8 cellular contexts compared by ENCODE assay signal in the genomic region with DNA sequence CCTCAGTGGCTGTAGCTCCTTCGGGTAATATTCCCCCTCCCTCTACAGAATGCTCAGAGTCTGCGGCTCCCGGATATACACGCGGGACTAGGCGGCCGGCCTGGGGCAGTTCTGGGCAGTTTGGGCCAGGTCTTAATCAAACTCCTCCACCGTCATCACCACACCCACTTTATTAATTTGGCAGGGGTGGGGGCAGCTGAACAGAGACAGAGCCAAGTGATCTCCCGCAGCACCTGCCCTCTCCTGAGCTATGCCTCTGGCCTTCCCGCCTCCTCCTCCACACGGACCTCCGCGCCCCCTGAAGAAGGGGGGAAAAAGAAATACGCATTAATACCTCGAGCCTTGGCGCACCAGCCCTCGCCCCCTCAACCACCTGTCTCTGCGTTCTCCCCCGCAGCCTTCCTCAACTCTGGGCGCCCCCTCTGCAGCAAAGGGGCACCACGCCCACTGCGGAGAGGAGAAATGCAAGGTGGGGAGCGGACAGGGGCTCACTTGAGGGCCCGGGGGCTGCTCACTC. TPM values are rescaled to one million over a fixed set of nuclear protein-coding genes. Genes with fewer than 3 reads are reported as not detected.
DNase-seq lines count a peak whose midpoint lies in the region; ATAC-seq, FAIRE-seq and TF ChIP-seq lines count a peak whose summit lies in the region.

No MANE protein-coding gene starts in this region.

- peaks cover 34% of the 10 kb centered on the region for H3K36me3 Mint-ChIP-seq in CD8-positive, alpha-beta T cell

- DNase-seq in CD8-positive, alpha-beta T cell: peak in 4 of 7 experiments; percentile 15 to 60 (median 34)
- DNase-seq in RCC 7860 (ENCODE audit: low spot score) (peak; percentile 17), colonic mucosa (peak; percentile 81), lower leg skin (ENCODE audit: low spot score in 2 of 2) (peak; percentile 68 to 94), HPDE6-E6E7 (ENCODE audit: extremely low spot score) (no peak), CD1c-positive myeloid dendritic cell (ENCODE audit: extremely low spot score) (no peak)

- peak overlapping the region; percentile 94 for H3K4me3 Mint-ChIP-seq in CD8-positive, alpha-beta T cell

- H3K4me1 ChIP-seq in CD8-positive, alpha-beta T cell (ENCODE audit: insufficient read depth, low read length): peaks cover 80% of the 10 kb centered on the region
- peaks cover 16% of the 10 kb centered on the region for H3K4me1 ChIP-seq in colonic mucosa
- peaks cover 16 to 67% (median 58%) of the 10 kb centered on the region in 5 donors for H3K4me1 ChIP-seq in subcutaneous abdominal adipose tissue (ENCODE audit: control insufficient read depth in 5 of 5, insufficient read depth in 5 of 5, low read length in 5 of 5)

- peak overlapping the region; percentile 72 for H3K27ac ChIP-seq in CD8-positive, alpha-beta T cell (ENCODE audit: low read depth, low read length)
- H3K27ac ChIP-seq in colonic mucosa (peak overlapping the region; percentile 89), subcutaneous abdominal adipose tissue (ENCODE audit: low read depth, low read length) (peak overlapping the region; percentile 86)

- peaks cover 90% of the 10 kb centered on the region for H3K4me1 Mint-ChIP-seq in CD8-positive, alpha-beta T cell (ENCODE audit: low read depth)

- peak overlapping the region; percentile 66 for H3K4me3 ChIP-seq in CD8-positive, alpha-beta T cell (ENCODE audit: low read depth, low read length)
- peak overlapping the region; percentile 79 for H3K4me3 ChIP-seq in colonic mucosa
- peak overlapping the region; percentile 92 for H3K4me3 ChIP-seq in lower leg skin (ENCODE audit: low read depth, poor library complexity, severe bottlenecking)
- peak overlapping the region; percentile 81 to 87 (median 82) for H3K4me3 ChIP-seq in subcutaneous abdominal adipose tissue (ENCODE audit: low read depth in 1 of 5, low read length in 5 of 5)

- H3K27me3 ChIP-seq in CD8-positive, alpha-beta T cell (ENCODE audit: insufficient read depth, low read length): no peaks in the 10 kb centered on the region
- no peaks in the 10 kb centered on the region for H3K27me3 ChIP-seq in colonic mucosa
- peaks cover 0 to 5% (median 0%) of the 10 kb centered on the region in 5 donors for H3K27me3 ChIP-seq in subcutaneous abdominal adipose tissue (ENCODE audit: control insufficient read depth in 5 of 5, insufficient read depth in 4 of 5, low read length in 5 of 5)

- no peak for TF ChIP-seq CTCF in CD8-positive, alpha-beta T cell (IDR thresholded peaks at IDR 0.05)
- TF ChIP-seq CTCF in colonic mucosa (IDR thresholded peaks at IDR 0.05): no peak
- no peak for TF ChIP-seq CTCF in lower leg skin (IDR thresholded peaks at IDR 0.05)

- no peak for FAIRE-seq in RCC 7860 (lab: Jason Lieb, UNC)

- TF ChIP-seq POLR2A in lower leg skin (IDR thresholded peaks at IDR 0.05): no peak

- peak; percentile 18 for ATAC-seq in CD8-positive, alpha-beta T cell
- peak; percentile 26 for ATAC-seq in GM21723 (IDR thresholded peaks at IDR 0.05; ENCODE audit: unreplicated experiment)

- no peaks in the 10 kb centered on the region for H3K27me3 Mint-ChIP-seq in CD8-positive, alpha-beta T cell (ENCODE audit: low read depth)

- WGBS in lower leg skin, 2 donors: 0% methylated on average over 22 to 23 of the region's 24 CpGs

- POLR2A ChIA-PET in CD8-positive, alpha-beta T cell (lab: Charles Lee): interaction anchor here (0.9 to 4.0 kb wide), 14 partner anchors 9 to 94 kb away, joined by 3 to 62 read pairs (median 6); no protein-coding TSS in a partner anchor

- peak overlapping the region; percentile 86 to 97 for H3K9ac ChIP-seq in colonic mucosa (ENCODE audit: low read depth in 2 of 2, low read length in 2 of 2)
- peak overlapping the region; percentile 63 to 90 (median 75) for H3K9ac ChIP-seq in subcutaneous abdominal adipose tissue (ENCODE audit: low read length in 5 of 5)

- no peaks in the 10 kb centered on the region for H3K9me3 ChIP-seq in CD8-positive, alpha-beta T cell (ENCODE audit: low read length)
- H3K9me3 ChIP-seq in colonic mucosa (no peaks in the 10 kb centered on the region), subcutaneous abdominal adipose tissue (ENCODE audit: control insufficient read depth in 5 of 5, low read length in 5 of 5) (no peaks in the 10 kb centered on the region)

- CTCF ChIA-PET in CD8-positive, alpha-beta T cell (lab: Charles Lee): interaction anchor here (0.7 to 16.7 kb wide), 23 partner anchors 8 to 147 kb away, joined by 3 to 321 read pairs (median 5); no protein-coding TSS in a partner anchor

- no peaks in the 10 kb centered on the region for H3K9me3 Mint-ChIP-seq in CD8-positive, alpha-beta T cell

- intact Hi-C loops in CD8-positive, alpha-beta T cell (cut with DNase I, micrococcal nuclease): loop anchor here in 1 of 2 experiments (2.0 to 5.0 kb wide), 2 partner anchors 70 to 116 kb away; a partner anchor contains a TSS
- intact Hi-C loops in colonic mucosa (cut with DNase I) (no loop called here), lower leg skin (cut with DNase I; ENCODE audit: low total_unique reads) (loop anchor here (5.0 kb wide), 1 partner anchor 36 kb away; no protein-coding TSS in a partner anchor)

- H3K27ac Mint-ChIP-seq in CD8-positive, alpha-beta T cell: peak overlapping the region; percentile 96

- no peaks in the 10 kb centered on the region for H3K36me3 ChIP-seq in CD8-positive, alpha-beta T cell (ENCODE audit: insufficient read depth, low read length)
- H3K36me3 ChIP-seq in colonic mucosa (no peaks in the 10 kb centered on the region), subcutaneous abdominal adipose tissue (ENCODE audit: control insufficient read depth in 5 of 5, insufficient read depth in 5 of 5, low read length in 5 of 5) (peaks cover 0 to 15% (median 5%) of the 10 kb centered on the region in 5 donors)

RNA-seq across cellular contexts. Expression of a gene that starts 42.6 kb away (rescaled TPM):
- total RNA-seq in CD8-positive, alpha-beta T cell: not detected
- total RNA-seq in colonic mucosa: 1 to 10 TPM; 3.1 to 8.4 TPM
- total RNA-seq in lower leg skin: 10 to 100 TPM in 3 of 4 donors, 1 to 10 TPM in 1; 8.5 to 45.5 (median 26.0) TPM

Comparison
In these comparisons a context has a peak if more than half of its experiments do, and no peak if none do; other contexts are left out.
1. DNase-seq: peak in CD8-positive, alpha-beta T cell (4 of 7), RCC 7860 (single experiment), colonic mucosa (single experiment) and lower leg skin (2 of 2); none in HPDE6-E6E7 (single experiment) and CD1c-positive myeloid dendritic cell (single experiment).
2. RNA of a gene that starts 42.6 kb away (total RNA-seq): 8.5 to 45.5 TPM in lower leg skin and 3.1 to 8.4 TPM in colonic mucosa; not detected in CD8-positive, alpha-beta T cell; every median in the first group is over 4 times any median in the second.
3. Peak in every context shown above with its lines, with median percentiles within 50 percentile points of each other: H3K27ac ChIP-seq and H3K4me3 ChIP-seq.